Comparison of ENCODE assay signal across 20 cellular contexts in the genomic region with DNA sequence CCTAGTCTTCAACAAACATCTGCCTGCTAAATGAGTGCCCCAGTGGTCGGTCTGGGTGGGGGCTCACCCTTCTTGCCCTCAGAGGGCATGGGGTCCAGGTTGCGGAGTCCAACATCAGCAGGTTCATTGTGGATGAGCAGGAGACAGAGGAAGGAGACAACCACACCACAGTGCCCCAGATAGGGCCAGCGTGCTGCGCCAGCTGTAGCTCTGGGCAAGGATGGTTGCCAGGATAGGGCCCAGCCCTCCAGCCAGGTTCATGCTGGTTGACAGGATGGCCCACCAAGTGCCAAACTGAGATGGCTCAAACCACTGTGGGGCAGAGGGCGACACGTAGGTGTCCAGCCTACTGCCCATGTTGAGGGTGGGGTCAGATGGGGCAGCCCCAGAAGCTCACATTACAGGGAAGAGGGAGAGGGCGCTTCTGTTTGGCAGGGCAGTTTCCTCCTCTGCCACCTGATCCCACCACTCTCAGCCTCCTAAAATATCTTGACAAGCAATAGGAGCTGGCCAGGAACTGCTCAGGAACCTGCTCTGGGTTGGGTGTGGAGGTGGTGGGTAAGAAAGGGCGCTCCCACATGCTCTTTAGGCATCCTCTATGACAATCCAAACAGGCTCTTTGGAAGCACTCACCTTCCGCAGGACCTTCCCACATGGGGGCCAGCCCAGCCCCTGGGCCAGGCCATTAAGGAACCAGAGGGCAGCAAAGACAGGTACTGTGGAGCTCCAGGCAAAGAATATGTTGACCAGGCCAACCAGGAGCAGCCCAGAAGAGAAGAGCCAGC. TPM values are rescaled to one million over a fixed set of nuclear protein-coding genes. Genes with fewer than 3 reads are reported as not detected.
DNase-seq lines count a peak whose midpoint lies in the region; ATAC-seq and TF ChIP-seq lines count a peak whose summit lies in the region.
"Had no signal": no experiment of that assay in that cellular context is flagged by ENCODE, and none has a peak within 500 bp of the region (broad histone marks: within the 10 kb centered on the region; RNA-seq: fewer than 3 reads in every experiment).

No MANE protein-coding gene starts in this region.

- H3K9ac ChIP-seq in mucosa of rectum (ENCODE audit: low read depth in 1 of 2, low read length in 2 of 2), result no peak overlapping the region

- POLR2A ChIA-PET in activated CD4-positive, alpha-beta T cell treated with anti-CD3 and anti-CD28 coated beads for 36 hours (lab: Charles Lee), result no interaction called here

- H3K36me3 Mint-ChIP-seq in activated CD4-positive, alpha-beta T cell treated with anti-CD3 and anti-CD28 coated beads for 36 hours (ENCODE audit: low read depth), result peaks cover 37% of the 10 kb centered on the region
- H3K36me3 Mint-ChIP-seq in type B pancreatic cell, result peaks cover 17% of the 10 kb centered on the region

- H3K27me3 ChIP-seq in body of pancreas (no peaks in the 10 kb centered on the region), mucosa of rectum (ENCODE audit: control insufficient read depth in 2 of 2, insufficient read depth in 2 of 2, low read length in 2 of 2) (no peaks in the 10 kb centered on the region)
- H3K27me3 ChIP-seq: esophagus squamous epithelium, ovary, tibial artery had no signal

- no peak overlapping the region for H3K4me3 Mint-ChIP-seq in activated CD4-positive, alpha-beta T cell treated with anti-CD3 and anti-CD28 coated beads for 36 hours
- H3K4me3 Mint-ChIP-seq in type B pancreatic cell, result peak overlapping the region; percentile 93
- H3K4me3 Mint-ChIP-seq: stimulated activated naive B cell treated with anti-CD40 and anti-IgM and Interleukin-4, amounts not matched to agents 10 μg/mL and 1 μg/mL and 100 μg/mL, for 72 hours had no signal

- no peak for ATAC-seq in activated CD4-positive, alpha-beta T cell treated with anti-CD3 and anti-CD28 coated beads for 36 hours
- ATAC-seq in body of pancreas, result no peak
- ATAC-seq: mucosa of descending colon; stimulated activated naive B cell treated with anti-CD40 and anti-IgM and Interleukin-4, amounts not matched to agents 10 μg/mL and 1 μg/mL and 100 μg/mL, for 72 hours had no signal

- H3K4me1 ChIP-seq in body of pancreas (peaks cover 73% of the 10 kb centered on the region), mucosa of rectum (ENCODE audit: control insufficient read depth in 2 of 2, insufficient read depth in 2 of 2, low read length in 2 of 2) (peaks cover 39 to 45% of the 10 kb centered on the region in 2 donors)

- intact Hi-C loops in activated CD4-positive, alpha-beta T cell treated with anti-CD3 and anti-CD28 coated beads for 36 hours (cut with DNase I, micrococcal nuclease), result no loop called here
- intact Hi-C loops in body of pancreas (cut with DNase I), result no loop called here

- no peak for DNase-seq in activated CD4-positive, alpha-beta T cell treated with anti-CD3 and anti-CD28 coated beads for 36 hours
- DNase-seq in activated CD4-positive, alpha-beta T cell treated with anti-CD3 and anti-CD28 coated beads for 1 hour, result no peak
- DNase-seq in body of pancreas (peak in 1 of 4 donors; percentile 12), type B pancreatic cell (ENCODE audit: extremely low spot score, unreplicated experiment) (no peak), Ammon's horn (ENCODE audit: low spot score) (no peak), D341Med (ENCODE audit: low spot score) (no peak), NCI-H1930 (lab: John Stamatoyannopoulos, UW) (no peak)
- DNase-seq: activated naive CD4-positive, alpha-beta T cell; DND-41; esophagus squamous epithelium; kidney glomerular epithelial cell; mucosa of descending colon; NCI-H1092 treated with DMSO at 0.1 percent for 48 hours; NCI-H82; ovary; stimulated activated naive B cell treated with anti-CD40 and anti-IgM and Interleukin-4, amounts not matched to agents 10 μg/mL and 1 μg/mL and 100 μg/mL, for 72 hours; SW 1271; tibial artery; WERI-Rb-1 had no signal

- H3K4me1 Mint-ChIP-seq in activated CD4-positive, alpha-beta T cell treated with anti-CD3 and anti-CD28 coated beads for 36 hours, result peaks cover 42% of the 10 kb centered on the region
- H3K4me1 Mint-ChIP-seq in type B pancreatic cell (ENCODE audit: unreplicated experiment), result peaks cover 21% of the 10 kb centered on the region

- no peak overlapping the region for H3K4me3 ChIP-seq in body of pancreas
- peak overlapping the region; percentile 51 to 91 for H3K4me3 ChIP-seq in mucosa of rectum (ENCODE audit: low read length in 2 of 2)
- H3K4me3 ChIP-seq: esophagus squamous epithelium, mucosa of descending colon, ovary, tibial artery had no signal

- WGBS in body of pancreas, 2 donors, result 84 to 88% methylated on average over 2 to 9 of the region's 9 CpGs

- peak overlapping the region; percentile 35 for H3K27ac Mint-ChIP-seq in activated CD4-positive, alpha-beta T cell treated with anti-CD3 and anti-CD28 coated beads for 36 hours
- peak overlapping the region; percentile 20 for H3K27ac Mint-ChIP-seq in type B pancreatic cell
- H3K27ac Mint-ChIP-seq: stimulated activated naive B cell treated with anti-CD40 and anti-IgM and Interleukin-4, amounts not matched to agents 10 μg/mL and 1 μg/mL and 100 μg/mL, for 72 hours had no signal

- no peaks in the 10 kb centered on the region for H3K27me3 Mint-ChIP-seq in activated CD4-positive, alpha-beta T cell treated with anti-CD3 and anti-CD28 coated beads for 36 hours
- no peaks in the 10 kb centered on the region for H3K27me3 Mint-ChIP-seq in type B pancreatic cell
- H3K27me3 Mint-ChIP-seq: stimulated activated naive B cell treated with anti-CD40 and anti-IgM and Interleukin-4, amounts not matched to agents 10 μg/mL and 1 μg/mL and 100 μg/mL, for 72 hours had no signal

- no peaks in the 10 kb centered on the region for H3K9me3 Mint-ChIP-seq in activated CD4-positive, alpha-beta T cell treated with anti-CD3 and anti-CD28 coated beads for 36 hours (ENCODE audit: low read depth)
- H3K9me3 Mint-ChIP-seq in type B pancreatic cell, result no peaks in the 10 kb centered on the region
- H3K9me3 Mint-ChIP-seq: stimulated activated naive B cell treated with anti-CD40 and anti-IgM and Interleukin-4, amounts not matched to agents 10 μg/mL and 1 μg/mL and 100 μg/mL, for 72 hours had no signal

- H3K27ac ChIP-seq in body of pancreas (peak overlapping the region in 3 of 4 donors; percentile 88 to 95 (median 91)), mucosa of rectum (ENCODE audit: low read depth in 2 of 2, low read length in 2 of 2) (no peak overlapping the region)
- H3K27ac ChIP-seq: esophagus squamous epithelium, ovary, tibial artery had no signal

- H3K36me3 ChIP-seq in body of pancreas (replicated peaks in 1 of 2; ENCODE audit: insufficient read depth in 1 of 2, low read depth in 2 of 2) (peaks cover 0 to 2% of the 10 kb centered on the region in 2 donors), mucosa of rectum (ENCODE audit: control insufficient read depth in 2 of 2, insufficient read depth in 2 of 2, low read length in 2 of 2) (peaks cover 31 to 38% of the 10 kb centered on the region in 2 donors)
- H3K36me3 ChIP-seq: ovary had no signal

- TF ChIP-seq CTCF in body of pancreas (IDR thresholded peaks at IDR 0.05) (no peak), type B pancreatic cell (conservative IDR thresholded peaks at IDR 0.05) (no peak)

- CTCF ChIA-PET in activated CD4-positive, alpha-beta T cell treated with anti-CD3 and anti-CD28 coated beads for 36 hours (lab: Charles Lee), result interaction anchor here (1.0 kb wide), 1 partner anchor 9 kb away, joined by 4 read pairs; a partner anchor contains a TSS

- H3K9me3 ChIP-seq in body of pancreas, result no peaks in the 10 kb centered on the region
- no peaks in the 10 kb centered on the region for H3K9me3 ChIP-seq in mucosa of rectum (ENCODE audit: control insufficient read depth in 2 of 2, low read length in 2 of 2)
- H3K9me3 ChIP-seq: esophagus squamous epithelium, mucosa of descending colon, ovary, tibial artery had no signal

- no peak for TF ChIP-seq POLR2A in body of pancreas (IDR thresholded peaks at IDR 0.05)

RNA-seq across cellular contexts. Expression of a gene that starts 2.9 kb away (rescaled TPM):
- total RNA-seq in activated CD4-positive, alpha-beta T cell treated with anti-CD3 and anti-CD28 coated beads for 36 hours, result 10 to 100 TPM; 26.2 to 36.2 TPM
- total RNA-seq in body of pancreas (10 to 100 TPM; 64.6 to 90.3 TPM), type B pancreatic cell (ENCODE audit: low replicate concordance) (40.5 and 41.4 TPM in 2 replicates)

RNA-seq across cellular contexts. Expression of a gene that starts 9.2 kb away (rescaled TPM):
- total RNA-seq in activated CD4-positive, alpha-beta T cell treated with anti-CD3 and anti-CD28 coated beads for 36 hours, result 10 to 100 TPM; 62.2 to 81.9 TPM
- total RNA-seq in body of pancreas (10 to 100 TPM; 26.2 to 39.9 TPM), type B pancreatic cell (ENCODE audit: low replicate concordance) (60.7 and 73.1 TPM in 2 replicates)

RNA-seq across cellular contexts. Expression of a gene that starts 9.6 kb away (rescaled TPM):
- total RNA-seq in activated CD4-positive, alpha-beta T cell treated with anti-CD3 and anti-CD28 coated beads for 36 hours, result 1,000 to 10,000 TPM; 1,590 to 1,820 TPM
- 1,000 to 10,000 TPM in 1 of 2 donors, 100 to 1,000 TPM in 1; 824 to 1,261 TPM for total RNA-seq in body of pancreas
- total RNA-seq in type B pancreatic cell (ENCODE audit: low replicate concordance), result 1,257 and 1,262 TPM in 2 replicates

RNA-seq across cellular contexts. Expression of a gene that starts 29.3 kb away (rescaled TPM):
- 100 to 1,000 TPM; 104 to 114 TPM for total RNA-seq in activated CD4-positive, alpha-beta T cell treated with anti-CD3 and anti-CD28 coated beads for 36 hours
- 100 to 1,000 TPM; 121 to 218 TPM for total RNA-seq in body of pancreas
- 138 and 185 TPM in 2 replicates for total RNA-seq in type B pancreatic cell (ENCODE audit: low replicate concordance)

RNA-seq across cellular contexts. Expression of a gene that starts 29.8 kb away (rescaled TPM):
- total RNA-seq in activated CD4-positive, alpha-beta T cell treated with anti-CD3 and anti-CD28 coated beads for 36 hours, result 10 to 100 TPM; 23.7 to 26.2 TPM
- total RNA-seq in body of pancreas (10 to 100 TPM; 68.7 to 95.9 TPM), type B pancreatic cell (ENCODE audit: low replicate concordance) (33.6 and 36.4 TPM in 2 replicates)

Comparison
In these comparisons a context has a peak if more than half of its experiments do, and no peak if none do; other contexts are left out.
1. H3K27ac ChIP-seq: peak in body of pancreas (3 of 4); none in mucosa of rectum (0 of 2).
2. H3K4me3 ChIP-seq: peak in mucosa of rectum (2 of 2); none in body of pancreas (0 of 2).